In the genomic region with DNA sequence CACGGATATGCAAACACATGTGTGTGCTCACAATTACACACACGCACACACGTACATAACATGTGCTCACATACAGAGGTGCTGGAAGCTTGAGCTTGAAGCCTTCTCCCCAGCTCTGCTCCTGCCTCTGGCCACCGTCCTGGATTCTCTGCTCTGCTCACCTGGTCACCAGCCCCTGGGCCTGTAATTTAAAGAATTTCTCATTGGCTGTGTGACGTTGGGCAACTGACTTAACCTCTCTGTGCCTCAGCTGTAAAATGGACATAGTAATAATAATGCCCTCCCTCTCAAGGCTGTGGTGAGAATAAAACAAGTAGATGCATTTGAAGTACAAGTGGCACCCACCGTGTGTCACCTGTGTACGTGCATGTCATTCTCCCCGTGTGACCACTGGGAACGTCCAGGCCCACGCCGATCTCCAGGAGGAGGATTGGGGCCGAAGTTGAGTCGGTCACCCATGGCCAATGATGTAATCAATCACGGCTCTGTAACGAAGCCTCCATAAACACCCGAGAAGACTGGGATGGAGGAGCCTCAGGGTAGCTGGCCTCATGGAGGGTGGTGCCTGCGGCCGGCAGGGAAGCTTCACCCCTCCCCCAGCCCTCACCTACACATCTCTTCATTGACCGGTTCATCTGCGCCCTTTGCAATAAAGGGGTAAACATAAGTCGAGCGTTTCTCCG, we compare ENCODE assay signal across 1 cellular context.
TF ChIP-seq lines count a peak whose summit lies in the region.

No MANE protein-coding gene starts in this region.

TF ChIP-seq in WTC11, 78 proteins besides CTCF, POLR2A, EP300 and RAD21 (continued from another document):
- TF ChIP-seq, protein P1, sequence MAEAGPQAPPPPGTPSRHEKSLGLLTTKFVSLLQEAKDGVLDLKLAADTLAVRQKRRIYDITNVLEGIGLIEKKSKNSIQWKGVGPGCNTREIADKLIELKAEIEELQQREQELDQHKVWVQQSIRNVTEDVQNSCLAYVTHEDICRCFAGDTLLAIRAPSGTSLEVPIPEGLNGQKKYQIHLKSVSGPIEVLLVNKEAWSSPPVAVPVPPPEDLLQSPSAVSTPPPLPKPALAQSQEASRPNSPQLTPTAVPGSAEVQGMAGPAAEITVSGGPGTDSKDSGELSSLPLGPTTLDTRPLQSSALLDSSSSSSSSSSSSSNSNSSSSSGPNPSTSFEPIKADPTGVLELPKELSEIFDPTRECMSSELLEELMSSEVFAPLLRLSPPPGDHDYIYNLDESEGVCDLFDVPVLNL (CRISPR knock-in tag; IDR thresholded peaks at IDR 0.05; ENCODE audit: borderline replicate concordance, low read depth) = no peak
- TF ChIP-seq SMAD3 (CRISPR knock-in tag; IDR thresholded peaks at IDR 0.05; ENCODE audit: borderline replicate concordance) (no peak), ZNF138 (CRISPR knock-in tag; conservative IDR thresholded peaks at IDR 0.05) (no peak), TP53 (CRISPR knock-in tag; IDR thresholded peaks at IDR 0.05) (no peak), SP1 (CRISPR knock-in tag; conservative IDR thresholded peaks at IDR 0.05) (no peak), ELF4 (CRISPR knock-in tag; IDR thresholded peaks at IDR 0.05; ENCODE audit: low read depth) (no peak)
- TF ChIP-seq, protein P2, sequence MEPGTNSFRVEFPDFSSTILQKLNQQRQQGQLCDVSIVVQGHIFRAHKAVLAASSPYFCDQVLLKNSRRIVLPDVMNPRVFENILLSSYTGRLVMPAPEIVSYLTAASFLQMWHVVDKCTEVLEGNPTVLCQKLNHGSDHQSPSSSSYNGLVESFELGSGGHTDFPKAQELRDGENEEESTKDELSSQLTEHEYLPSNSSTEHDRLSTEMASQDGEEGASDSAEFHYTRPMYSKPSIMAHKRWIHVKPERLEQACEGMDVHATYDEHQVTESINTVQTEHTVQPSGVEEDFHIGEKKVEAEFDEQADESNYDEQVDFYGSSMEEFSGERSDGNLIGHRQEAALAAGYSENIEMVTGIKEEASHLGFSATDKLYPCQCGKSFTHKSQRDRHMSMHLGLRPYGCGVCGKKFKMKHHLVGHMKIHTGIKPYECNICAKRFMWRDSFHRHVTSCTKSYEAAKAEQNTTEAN (CRISPR knock-in tag; IDR thresholded peaks at IDR 0.05) = no peak
- TF ChIP-seq, protein P3, sequence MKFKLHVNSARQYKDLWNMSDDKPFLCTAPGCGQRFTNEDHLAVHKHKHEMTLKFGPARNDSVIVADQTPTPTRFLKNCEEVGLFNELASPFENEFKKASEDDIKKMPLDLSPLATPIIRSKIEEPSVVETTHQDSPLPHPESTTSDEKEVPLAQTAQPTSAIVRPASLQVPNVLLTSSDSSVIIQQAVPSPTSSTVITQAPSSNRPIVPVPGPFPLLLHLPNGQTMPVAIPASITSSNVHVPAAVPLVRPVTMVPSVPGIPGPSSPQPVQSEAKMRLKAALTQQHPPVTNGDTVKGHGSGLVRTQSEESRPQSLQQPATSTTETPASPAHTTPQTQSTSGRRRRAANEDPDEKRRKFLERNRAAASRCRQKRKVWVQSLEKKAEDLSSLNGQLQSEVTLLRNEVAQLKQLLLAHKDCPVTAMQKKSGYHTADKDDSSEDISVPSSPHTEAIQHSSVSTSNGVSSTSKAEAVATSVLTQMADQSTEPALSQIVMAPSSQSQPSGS (CRISPR knock-in tag; IDR thresholded peaks at IDR 0.05; ENCODE audit: borderline replicate concordance, low read depth) = no peak
